In genomic region chr12:113980537-113981337, GRCh38 we compare ENCODE assay signal across 8 cellular contexts. TPM values are rescaled to one million over a fixed set of nuclear protein-coding genes. Genes with fewer than 3 reads are reported as not detected.
DNase-seq lines count a peak whose midpoint lies in the region; ATAC-seq, FAIRE-seq and TF ChIP-seq lines count a peak whose summit lies in the region.

No MANE protein-coding gene starts in this region.

- H3K27me3 ChIP-seq in SJSA1 (replicated peaks), result peaks cover 94% of the 10 kb centered on the region
- peaks cover 16% of the 10 kb centered on the region for H3K27me3 ChIP-seq in lower lobe of right lung (ENCODE audit: low read depth)
- H3K27me3 ChIP-seq in transverse colon, result peaks cover 24% of the 10 kb centered on the region

- FAIRE-seq in GM12892 (lab: Jason Lieb, UNC), result peak; percentile 79

- peak; percentile 53 to 79 for ATAC-seq in lower lobe of right lung
- no peak for ATAC-seq in GM18870 (IDR thresholded peaks at IDR 0.05; ENCODE audit: unreplicated experiment)

- in situ Hi-C loops in transverse colon (cut with MboI; ENCODE audit: low pct_ligation_motif_present in 1 of 4, low pct_unique_long_range_greater_than_20kb in 1 of 4, low sequenced_read_pairs in 3 of 4), result loop anchor here (5.0 to 25.0 kb wide), 4 partner anchors 532 to 1932 kb away; no protein-coding TSS in a partner anchor

- H3K9me3 ChIP-seq in SJSA1 (replicated peaks), result peaks cover 9% of the 10 kb centered on the region; the same call in 1 of the 2 replicates
- H3K9me3 ChIP-seq in lower lobe of right lung, result no peaks in the 10 kb centered on the region
- H3K9me3 ChIP-seq in transverse colon, result no peaks in the 10 kb centered on the region

- H3K27ac ChIP-seq in SJSA1 (no peak overlapping the region), lower lobe of right lung (no peak overlapping the region), transverse colon (no peak overlapping the region)

- TF ChIP-seq POLR2A in GM12892 (IDR thresholded peaks at IDR 0.05; ENCODE audit: low read depth, low read length) (no peak), transverse colon (IDR thresholded peaks at IDR 0.05) (no peak)

- H3K4me3 ChIP-seq in SJSA1, result no peak overlapping the region
- no peak overlapping the region for H3K4me3 ChIP-seq in lower lobe of right lung
- no peak overlapping the region for H3K4me3 ChIP-seq in transverse colon

- H3K4me1 ChIP-seq in SJSA1 (replicated peaks), result no peaks in the 10 kb centered on the region
- no peaks in the 10 kb centered on the region for H3K4me1 ChIP-seq in lower lobe of right lung
- no peaks in the 10 kb centered on the region for H3K4me1 ChIP-seq in transverse colon

- no peaks in the 10 kb centered on the region for H3K36me3 ChIP-seq in SJSA1
- H3K36me3 ChIP-seq in lower lobe of right lung, result no peaks in the 10 kb centered on the region
- H3K36me3 ChIP-seq in transverse colon, result no peaks in the 10 kb centered on the region

- DNase-seq in AG09319 (ENCODE audit: extremely low read depth, low read depth) (peak; percentile 35), GM12892 (ENCODE audit: insufficient read length) (no peak), NCI-H1105 treated with DMSO at 0.1 percent for 48 hours (lab: John Stamatoyannopoulos, UW) (peak; percentile 70), SJSA1 (ENCODE audit: low read depth in 1 of 2, low spot score in 2 of 2) (peak; percentile 76 to 99), dermis blood vessel endothelial cell (peak; percentile 85), lower lobe of right lung (no peak), transverse colon (peak; percentile 24)

- TF ChIP-seq CTCF in AG09319 (IDR thresholded peaks at IDR 0.05; ENCODE audit: low read depth, low read length), result peak; percentile 97
- peak; percentile 85 for TF ChIP-seq CTCF in lower lobe of right lung (IDR thresholded peaks at IDR 0.05)
- peak; percentile 91 to 96 (median 93) for TF ChIP-seq CTCF in transverse colon (IDR thresholded peaks at IDR 0.05)

- intact Hi-C loops in lower lobe of right lung (cut with DNase I), result no loop called here
- intact Hi-C loops in transverse colon (cut with DNase I; ENCODE audit: low total_unique reads), result loop anchor here (5.0 kb wide), 1 partner anchor 537 kb away; no protein-coding TSS in a partner anchor

- no peak for TF ChIP-seq EP300 in transverse colon (IDR thresholded peaks at IDR 0.05; ENCODE audit: low read depth)

- 13% methylated on average over 5 to 12 of the region's 12 CpGs for WGBS in transverse colon (ENCODE audit: low coverage in 1 of 2), 2 donors

RNA-seq across cellular contexts. Expression of gene RBM19, which starts 14.6 kb away (rescaled TPM):
- 19.3 TPM for polyA plus RNA-seq in GM12892 (2012; ENCODE audit: missing spikeins)
- total RNA-seq in SJSA1 (2014; rRNA removed; shearing (Covaris generic)), result 271 and 433 TPM in 2 replicates
- total RNA-seq in dermis blood vessel endothelial cell, result 15.1 and 25.0 TPM in 2 replicates
- total RNA-seq in lower lobe of right lung, result 33.6 TPM
- 10 to 100 TPM; 24.3 to 96.1 (median 28.7) TPM for total RNA-seq in transverse colon

Comparison
In these comparisons a context has a peak if more than half of its experiments do, and no peak if none do; other contexts are left out.
1. DNase-seq: peak in AG09319 (single experiment), NCI-H1105 treated with DMSO at 0.1 percent for 48 hours (single experiment), SJSA1 (2 of 2), dermis blood vessel endothelial cell (single experiment) and transverse colon (single experiment); none in GM12892 (single experiment) and lower lobe of right lung (single experiment).
2. Peak in every context shown above with its lines, with median percentiles within 50 percentile points of each other: CTCF ChIP-seq.